Comparison of ENCODE assay signal across 8 cellular contexts in the genomic region with DNA sequence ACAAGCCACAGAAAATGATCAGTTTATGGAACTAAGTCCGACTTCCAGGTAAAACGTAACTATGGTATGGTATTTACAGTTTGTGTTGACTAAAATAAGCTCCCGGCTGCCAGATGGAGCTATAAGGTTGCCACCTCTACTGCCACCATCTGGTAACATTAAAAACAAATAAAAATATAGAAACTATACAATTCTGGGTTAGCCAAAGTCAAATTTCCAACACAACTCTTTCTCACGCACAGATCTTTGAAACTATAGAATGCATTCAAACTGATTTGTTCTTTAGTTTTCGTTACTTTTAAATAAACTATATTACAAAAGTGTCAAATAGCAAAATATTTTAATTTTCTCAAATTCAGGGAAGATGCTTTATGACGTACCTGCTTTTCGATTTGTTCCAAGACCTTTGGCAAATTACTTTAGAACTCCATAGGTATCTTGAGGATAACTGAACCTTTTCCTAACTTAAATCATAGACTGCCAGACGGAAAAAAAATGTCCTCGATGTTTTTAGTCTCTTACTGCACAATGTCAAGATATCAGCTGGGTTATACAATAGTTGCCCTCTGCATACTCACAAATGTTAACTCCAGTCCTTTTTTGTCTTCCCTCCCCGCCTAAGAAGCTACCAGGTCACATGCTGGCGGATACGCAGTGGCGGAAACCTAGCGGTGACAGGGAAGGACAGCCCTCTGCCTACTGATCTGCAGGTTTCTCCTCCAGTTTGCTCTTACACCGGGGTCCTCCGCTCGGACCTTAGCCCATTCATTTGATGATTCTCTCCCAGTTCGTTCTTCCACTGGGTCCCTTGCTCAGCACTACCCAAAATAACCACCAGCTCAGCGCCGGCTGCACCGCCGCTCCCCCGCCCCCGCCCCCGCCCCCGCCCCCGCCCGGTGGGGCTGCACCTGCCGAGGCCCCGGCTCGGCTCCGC. TPM values are rescaled to one million over a fixed set of nuclear protein-coding genes. Genes with fewer than 3 reads are reported as not detected.
DNase-seq lines count a peak whose midpoint lies in the region; ATAC-seq, FAIRE-seq and TF ChIP-seq lines count a peak whose summit lies in the region.

No MANE protein-coding gene starts in this region.

- peak; percentile 86 for DNase-seq in Ammon's horn (ENCODE audit: low spot score)
- DNase-seq in NCI-H510A (lab: John Stamatoyannopoulos, UW), result peak; percentile 20
- DNase-seq in activated CD4-positive, alpha-beta T cell treated with anti-CD3 and anti-CD28 coated beads for 4 hours, result peak; percentile 48 to 54
- DNase-seq in dermis blood vessel endothelial cell, result peak; percentile 72
- peak; percentile 80 for DNase-seq in HepG2 (ENCODE audit: low spot score)
- DNase-seq in stimulated activated CD4-positive, alpha-beta T cell treated with anti-CD3 and anti-CD28 coated beads, Interleukin-4, amount 100 ng/mL, for 48 hours (ENCODE audit: low read depth in 2 of 2), result peak; percentile 35 to 42

- peaks cover 28% of the 10 kb centered on the region for H3K4me1 ChIP-seq in HepG2 (ENCODE audit: insufficient read depth, low read length)

- H3K79me2 ChIP-seq in HepG2 (ENCODE audit: insufficient read depth, low read length), result peaks cover 8% of the 10 kb centered on the region

- no peaks in the 10 kb centered on the region; a peak in 1 of 5 replicates for H3K27me3 ChIP-seq in HepG2 (ENCODE audit: control insufficient read depth in 1 of 2, insufficient read depth in 2 of 2, low read length in 2 of 2)

- peak; percentile 87 for FAIRE-seq in HepG2 (lab: Jason Lieb, UNC)

- TF ChIP-seq EP300 in HepG2 (IDR thresholded peaks at IDR 0.05; ENCODE audit: low read depth in 2 of 2, low read length in 2 of 2) (no peak), HepG2 (CRISPR knock-in tag; IDR thresholded peaks at IDR 0.05; ENCODE audit: borderline replicate concordance) (no peak)

- POLR2A ChIA-PET in HepG2 (lab: Yijun Ruan, JAX), result interaction anchor here (0.8 to 3.9 kb wide), 13 partner anchors 15 to 191 kb away, joined by 3 to 46 read pairs (median 11); a partner anchor contains a TSS

- ATAC-seq in GM19025 (IDR thresholded peaks at IDR 0.05; ENCODE audit: low read depth, unreplicated experiment) (peak; percentile 27), HG03342 (IDR thresholded peaks at IDR 0.05; ENCODE audit: unreplicated experiment) (peak; percentile 40), HepG2 (peak; percentile 80)

- intact Hi-C loops in HepG2 (cut with micrococcal nuclease; ENCODE audit: unreplicated experiment), result loop anchor here (2.0 to 10.0 kb wide), 5 partner anchors 138 to 1589 kb away; a partner anchor contains a TSS

- BruUV-seq in HepG2 (replicated peaks; lab: Mats Ljungman, UMichigan), result TSS peak; percentile 76

- CTCF ChIA-PET in HepG2 (lab: Yijun Ruan, JAX; ENCODE audit: low intra/inter-chr PET ratio, low total read pairs), result no interaction called here

- H3K36me3 ChIP-seq in HepG2 (replicated peaks in 1 of 2; ENCODE audit: control insufficient read depth in 1 of 2, insufficient read depth in 2 of 2, low read length in 2 of 2), result peaks cover 2 to 3% of the 10 kb centered on the region in 2 experiments; a peak in 1 of 5 replicates

- H3K4me2 ChIP-seq in HepG2 (ENCODE audit: low read depth, low read length), result peak overlapping the region; percentile 87

- no peaks in the 10 kb centered on the region for H3K9me3 ChIP-seq in HepG2 (ENCODE audit: low read length)

- H3K9ac ChIP-seq in HepG2 (ENCODE audit: insufficient read depth, low read depth, low read length), result peak overlapping the region; percentile 95

- TF ChIP-seq CTCF in HepG2 (CRISPR knock-in tag; IDR thresholded peaks at IDR 0.05), result peak; percentile 27

- in situ Hi-C loops in HepG2 (cut with HindIII; ENCODE audit: extremely low pct_ligation_motif_present, low pct_unique_long_range_greater_than_20kb), result no loop called here

- H2AFZ ChIP-seq in HepG2 (ENCODE audit: low read length), result peak overlapping the region; percentile 95

- H4K20me1 ChIP-seq in HepG2 (ENCODE audit: insufficient read depth, low read length), result no peaks in the 10 kb centered on the region

- TF ChIP-seq RAD21 in HepG2 (CRISPR knock-in tag; IDR thresholded peaks at IDR 0.05), result no peak

- WGBS in HepG2 (ENCODE audit: low lambda C conversion rate), result 4% methylated on average over 28 of the region's 32 CpGs

- TF ChIP-seq POLR2A in HepG2 (IDR thresholded peaks at IDR 0.05; ENCODE audit: insufficient read depth in 1 of 2, low read depth in 2 of 2, low read length in 2 of 2), result peak in 1 of 2 experiments; percentile 45; a peak in 2 of 4 replicates

- H3K27ac ChIP-seq in HepG2 (ENCODE audit: extremely low read length, insufficient read depth, low read length), result peak overlapping the region; percentile 96

- peak overlapping the region; percentile 84 to 98 (median 86) for H3K4me3 ChIP-seq in HepG2 (replicated peaks in 1 of 3; ENCODE audit: insufficient read depth in 1 of 3, low read depth in 2 of 3, low read length in 3 of 3)

TF ChIP-seq in HepG2, 621 proteins besides CTCF, POLR2A, EP300 and RAD21 (continues in another document):
- TF ChIP-seq SOX6 (IDR thresholded peaks at IDR 0.05) (no peak), SOX6 (CRISPR knock-in tag; IDR thresholded peaks at IDR 0.05) (0 out of 2 replicates have a peak, but pooled peaks have one; percentile 33)
- TF ChIP-seq, protein P1, sequence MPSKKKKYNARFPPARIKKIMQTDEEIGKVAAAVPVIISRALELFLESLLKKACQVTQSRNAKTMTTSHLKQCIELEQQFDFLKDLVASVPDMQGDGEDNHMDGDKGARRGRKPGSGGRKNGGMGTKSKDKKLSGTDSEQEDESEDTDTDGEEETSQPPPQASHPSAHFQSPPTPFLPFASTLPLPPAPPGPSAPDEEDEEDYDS (CRISPR knock-in tag; IDR thresholded peaks at IDR 0.05), result peak; percentile 23; the same call in 1 of the 2 replicates
- TF ChIP-seq, protein P2, sequence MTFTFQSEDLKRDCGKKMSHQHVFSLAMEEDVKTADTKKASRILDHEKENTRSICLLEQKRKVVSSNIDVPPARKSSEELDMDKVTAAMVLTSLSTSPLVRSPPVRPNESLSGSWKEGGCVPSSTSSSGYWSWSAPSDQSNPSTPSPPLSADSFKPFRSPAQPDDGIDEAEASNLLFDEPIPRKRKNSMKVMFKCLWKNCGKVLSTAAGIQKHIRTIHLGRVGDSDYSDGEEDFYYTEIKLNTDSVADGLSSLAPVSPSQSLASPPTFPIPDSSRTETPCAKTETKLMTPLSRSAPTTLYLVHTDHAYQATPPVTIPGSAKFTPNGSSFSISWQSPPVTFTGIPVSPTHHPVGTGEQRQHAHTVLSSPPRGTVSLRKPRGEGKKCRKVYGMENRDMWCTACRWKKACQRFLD (CRISPR knock-in tag; IDR thresholded peaks at IDR 0.05; ENCODE audit: borderline replicate concordance), result 0 out of 2 replicates have a peak, but pooled peaks have one; percentile 9

RNA-seq across cellular contexts. Expression of a gene that starts 0.9 kb away (rescaled TPM):
- total RNA-seq in dermis blood vessel endothelial cell (24.0 and 31.5 TPM in 2 replicates), HepG2 (2016; rRNA removed; fragmentation: Illumina TruSeq; extraction: Trizol) (13.6 and 20.5 TPM in 2 replicates)
- 3.7 and 4.7 TPM in 2 replicates for total RNA-seq in HepG2 (2016; cell fraction: cytosol; rRNA removed; fragmentation: Illumina TruSeq; extraction: Trizol; ENCODE audit: low read depth)
- total RNA-seq in HepG2 (2016; cell fraction: insoluble cytoplasmic fraction; rRNA removed; fragmentation: Illumina TruSeq; extraction: Trizol), result 13.3 and 21.0 TPM in 2 replicates
- 9.9 and 11.7 TPM in 2 replicates for total RNA-seq in HepG2 (2016; cell fraction: membrane; rRNA removed; fragmentation: Illumina TruSeq; extraction: Trizol)
- 16.3 and 20.4 TPM in 2 replicates for total RNA-seq in HepG2 (2016; cell fraction: nucleus; rRNA removed; fragmentation: Illumina TruSeq; extraction: Trizol)
- polyA plus RNA-seq in HepG2 (2011; rRNA removed), result 13.3 and 18.3 TPM in 2 replicates
- 12.6 and 15.5 TPM in 2 replicates for polyA plus RNA-seq in HepG2 (2011; cell fraction: cytosol; rRNA removed)
- 2.8 and 4.1 TPM in 2 replicates for polyA plus RNA-seq in HepG2 (2011; cell fraction: nucleus; rRNA removed)
- polyA plus RNA-seq in HepG2 (2012), result 10.0 and 11.8 TPM in 2 replicates
- polyA plus RNA-seq in HepG2 (2016; cell fraction: cytosol; fragmentation: Illumina TruSeq; extraction: Trizol; ENCODE audit: low read depth), result 1.8 and 2.4 TPM in 2 replicates
- 10.8 and 11.9 TPM in 2 replicates for polyA plus RNA-seq in HepG2 (2016; cell fraction: insoluble cytoplasmic fraction; fragmentation: Illumina TruSeq; extraction: Trizol; ENCODE audit: low read depth)
- polyA plus RNA-seq in HepG2 (2016; cell fraction: membrane; fragmentation: Illumina TruSeq; extraction: Trizol; ENCODE audit: low read depth), result 5.8 and 6.1 TPM in 2 replicates
- polyA plus RNA-seq in HepG2 (2016; cell fraction: nucleus; fragmentation: Illumina TruSeq; extraction: Trizol; ENCODE audit: insufficient read depth, low read depth), result 19.5 and 20.0 TPM in 2 replicates
- 13.3 and 27.2 TPM in 2 replicates for polyA minus RNA-seq in HepG2 (2011; rRNA and poly(A)+ RNA removed; ENCODE audit: low replicate concordance)
- polyA minus RNA-seq in HepG2 (2011; cell fraction: cytosol; rRNA and poly(A)+ RNA removed), result 13.9 and 15.0 TPM in 2 replicates
- polyA minus RNA-seq in HepG2 (2011; cell fraction: nucleus; rRNA and poly(A)+ RNA removed), result 10.9 and 14.3 TPM in 2 replicates

RNA-seq across cellular contexts. Expression of a gene that starts 43.1 kb away (rescaled TPM):
- total RNA-seq in dermis blood vessel endothelial cell, result 25.2 and 36.3 TPM in 2 replicates
- 0.52 and 0.93 TPM in 2 replicates for total RNA-seq in HepG2 (2016; rRNA removed; fragmentation: Illumina TruSeq; extraction: Trizol)
- 0.10 and 0.18 TPM in 2 replicates for total RNA-seq in HepG2 (2016; cell fraction: cytosol; rRNA removed; fragmentation: Illumina TruSeq; extraction: Trizol; ENCODE audit: low read depth)
- 0.70 and 0.82 TPM in 2 replicates for total RNA-seq in HepG2 (2016; cell fraction: insoluble cytoplasmic fraction; rRNA removed; fragmentation: Illumina TruSeq; extraction: Trizol)
- total RNA-seq in HepG2 (2016; cell fraction: membrane; rRNA removed; fragmentation: Illumina TruSeq; extraction: Trizol), result 0.17 and 0.25 TPM in 2 replicates
- 2.2 and 2.4 TPM in 2 replicates for total RNA-seq in HepG2 (2016; cell fraction: nucleus; rRNA removed; fragmentation: Illumina TruSeq; extraction: Trizol)
- polyA plus RNA-seq in HepG2 (2011; rRNA removed), result 1.7 and 2.1 TPM in 2 replicates
- 0.98 and 1.5 TPM in 2 replicates for polyA plus RNA-seq in HepG2 (2011; cell fraction: cytosol; rRNA removed)
- 0.93 and 1.00 TPM in 2 replicates for polyA plus RNA-seq in HepG2 (2011; cell fraction: nucleus; rRNA removed)
- polyA plus RNA-seq in HepG2 (2012), result 1.0 and 1.1 TPM in 2 replicates
- polyA plus RNA-seq in HepG2 (2016; cell fraction: cytosol; fragmentation: Illumina TruSeq; extraction: Trizol; ENCODE audit: low read depth), result 0.01 and 0.02 TPM in 2 replicates
- 0.32 and 0.53 TPM in 2 replicates for polyA plus RNA-seq in HepG2 (2016; cell fraction: insoluble cytoplasmic fraction; fragmentation: Illumina TruSeq; extraction: Trizol; ENCODE audit: low read depth)
- polyA plus RNA-seq in HepG2 (2016; cell fraction: membrane; fragmentation: Illumina TruSeq; extraction: Trizol; ENCODE audit: low read depth), result 0.07 and 0.09 TPM in 2 replicates
- 1.1 and 1.2 TPM in 2 replicates for polyA plus RNA-seq in HepG2 (2016; cell fraction: nucleus; fragmentation: Illumina TruSeq; extraction: Trizol; ENCODE audit: insufficient read depth, low read depth)
- 1.7 and 14.6 TPM in 2 replicates for polyA minus RNA-seq in HepG2 (2011; rRNA and poly(A)+ RNA removed; ENCODE audit: low replicate concordance)
- 2.8 and 4.2 TPM in 2 replicates for polyA minus RNA-seq in HepG2 (2011; cell fraction: cytosol; rRNA and poly(A)+ RNA removed)
- polyA minus RNA-seq in HepG2 (2011; cell fraction: nucleus; rRNA and poly(A)+ RNA removed), result 4.1 and 4.4 TPM in 2 replicates

Comparison
In these comparisons a context has a peak if more than half of its experiments do, and no peak if none do; other contexts are left out.
1. Peak in every context shown above with its lines: DNase-seq, ATAC-seq, H3K4me3 ChIP-seq and H3K27ac ChIP-seq.
2. DNase-seq: peak in every context shown above with its lines; median percentile 86 in Ammon's horn; 80 in HepG2; 72 in dermis blood vessel endothelial cell; 51 in activated CD4-positive, alpha-beta T cell treated with anti-CD3 and anti-CD28 coated beads for 4 hours; 38 in stimulated activated CD4-positive, alpha-beta T cell treated with anti-CD3 and anti-CD28 coated beads, Interleukin-4, amount 100 ng/mL, for 48 hours; 20 in NCI-H510A.
3. ATAC-seq: peak in every context shown above with its lines; median percentile 80 in HepG2; 40 in HG03342; 27 in GM19025.